Comparison of ENCODE assay signal across 8 cellular contexts in genomic region chr17:55238197-55238930, GRCh38. TPM values are rescaled to one million over a fixed set of nuclear protein-coding genes. Genes with fewer than 3 reads are reported as not detected.
DNase-seq lines count a peak whose midpoint lies in the region; ATAC-seq, FAIRE-seq and TF ChIP-seq lines count a peak whose summit lies in the region.

No MANE protein-coding gene starts in this region.

- H3K27me3 ChIP-seq in right atrium auricular region = no peaks in the 10 kb centered on the region
- H3K27me3 ChIP-seq in psoas muscle (ENCODE audit: insufficient read depth in 3 of 3, low read length in 2 of 3) = peaks cover 0 to 2% (median 0%) of the 10 kb centered on the region in 3 donors

- H3K9me3 ChIP-seq in T-helper 17 cell (ENCODE audit: control insufficient read depth, low read length, poor library complexity, severe bottlenecking) (no peaks in the 10 kb centered on the region), right atrium auricular region (no peaks in the 10 kb centered on the region), psoas muscle (no peaks in the 10 kb centered on the region)

- H3K27me3 Mint-ChIP-seq in T-helper 17 cell = no peaks in the 10 kb centered on the region

- peak in 1 of 2 donors; percentile 17 for TF ChIP-seq CTCF in right atrium auricular region (IDR thresholded peaks at IDR 0.05)
- TF ChIP-seq CTCF in psoas muscle (IDR thresholded peaks at IDR 0.05) = no peak

- H3K36me3 ChIP-seq in right atrium auricular region (no peaks in the 10 kb centered on the region), psoas muscle (ENCODE audit: insufficient read depth in 1 of 2, low read depth in 1 of 2) (no peaks in the 10 kb centered on the region), urinary bladder (ENCODE audit: insufficient read depth) (no peaks in the 10 kb centered on the region)

- DNase-seq in GM12891 (ENCODE audit: insufficient read length, low spot score) (peak; percentile 96), NCI-H128 (lab: John Stamatoyannopoulos, UW; ENCODE audit: unreplicated experiment) (peak; percentile 87), T-helper 17 cell (peak; percentile 90 to 92 (median 92)), anterior cingulate cortex (lab: John Stamatoyannopoulos, UW) (peak; percentile 67 to 98 (median 93)), right atrium auricular region (ENCODE audit: low spot score) (peak; percentile 93), psoas muscle (peak; percentile 94 to 97)

- FAIRE-seq in GM12891 (lab: Jason Lieb, UNC) = peak; percentile 99

- 0 to 1% (median 1%) methylated on average over 63 to 67 of the region's 67 CpGs for WGBS in psoas muscle, 3 donors
- under 1% methylated on average over 67 of the region's 67 CpGs for WGBS in urinary bladder

- peak overlapping the region; percentile 89 for H3K4me3 Mint-ChIP-seq in T-helper 17 cell

- H3K4me1 Mint-ChIP-seq in T-helper 17 cell = peaks cover 19% of the 10 kb centered on the region

- no peaks in the 10 kb centered on the region for H3K36me3 Mint-ChIP-seq in T-helper 17 cell (ENCODE audit: low read depth)

- H3K4me3 ChIP-seq in right atrium auricular region (peak overlapping the region; percentile 37 to 52), psoas muscle (peak overlapping the region; percentile 68), urinary bladder (ENCODE audit: low read depth, low read length) (peak overlapping the region; percentile 42)

- H3K27ac ChIP-seq in right atrium auricular region = peak overlapping the region; percentile 58 to 79
- peak overlapping the region; percentile 71 for H3K27ac ChIP-seq in psoas muscle
- no peak overlapping the region for H3K27ac ChIP-seq in urinary bladder (ENCODE audit: low read depth)

- no peak for TF ChIP-seq POLR2A in GM12891 (IDR thresholded peaks at IDR 0.05; ENCODE audit: low read depth, low read length)

- H3K4me1 ChIP-seq in right atrium auricular region (peaks cover 0 to 17% of the 10 kb centered on the region in 2 donors), psoas muscle (peaks cover 6% of the 10 kb centered on the region), urinary bladder (ENCODE audit: insufficient read depth) (no peaks in the 10 kb centered on the region)

- H3K27ac Mint-ChIP-seq in T-helper 17 cell = peak overlapping the region; percentile 92

- ATAC-seq in HG02759 (IDR thresholded peaks at IDR 0.05; ENCODE audit: unreplicated experiment) = peak; percentile 98
- peak; percentile 91 for ATAC-seq in T-helper 17 cell
- ATAC-seq in psoas muscle = peak; percentile 98 to 100 (median 100)

- intact Hi-C loops in psoas muscle (cut with DNase I) = loop anchor here (1.0 to 5.0 kb wide), 3 partner anchors 24 to 59 kb away; partner anchors contain the start of gene HLF (in 1 of the 2)

TF ChIP-seq in GM12891, 5 proteins besides CTCF, POLR2A, EP300 and RAD21:
- TF ChIP-seq SPI1 (IDR thresholded peaks at IDR 0.05; ENCODE audit: low read depth, low read length) (no peak), POLR2AphosphoS5 (IDR thresholded peaks at IDR 0.05; ENCODE audit: low read depth, low read length) (no peak), TAF1 (IDR thresholded peaks at IDR 0.05; ENCODE audit: low read depth, low read length) (no peak), POU2F2 (IDR thresholded peaks at IDR 0.05; ENCODE audit: low read depth, low read length) (no peak), PAX5 (IDR thresholded peaks at IDR 0.05; ENCODE audit: insufficient read depth, low read length, severe bottlenecking) (no peak)

RNA-seq across cellular contexts. Expression of gene HLF, which starts 26.4 kb away (rescaled TPM):
- 0.03 TPM for polyA plus RNA-seq in GM12891 (2012; ENCODE audit: low read depth, missing spikeins)
- total RNA-seq in T-helper 17 cell (10 to 100 TPM; 20.2 to 22.5 TPM), right atrium auricular region (10 to 100 TPM; 36.9 to 38.4 TPM), psoas muscle (1 to 10 TPM; 3.7 to 5.0 (median 4.4) TPM), urinary bladder (7.7 TPM)
- polyA plus RNA-seq in psoas muscle (1 to 10 TPM in 2 of 3 donors, under 1 TPM in 1; 0.59 to 3.0 (median 1.6) TPM), urinary bladder (31.4 TPM)
